In genomic region chr11:93536346-93536871, GRCh38 we compare ENCODE assay signal across 3 cellular contexts.
TF ChIP-seq lines count a peak whose summit lies in the region.

No MANE protein-coding gene starts in this region.

TF ChIP-seq in GM12878, 131 proteins besides CTCF, POLR2A, EP300 and RAD21:
- 0 out of 2 replicates have a peak, but pooled peaks have one; percentile 8 for TF ChIP-seq RUNX3 (IDR thresholded peaks at IDR 0.05; ENCODE audit: low read length)
- TF ChIP-seq MYC (IDR thresholded peaks at IDR 0.05; ENCODE audit: insufficient read depth, insufficient read length, insufficient replicate concordance, low read length, severe bottlenecking): no peak

TF ChIP-seq in liver, 16 proteins besides CTCF, POLR2A, EP300 and RAD21:
- TF ChIP-seq GABPA (IDR thresholded peaks at IDR 0.05 in 1 of 2, conservative IDR thresholded peaks at IDR 0.05 in 1 of 2) (no peak), SP1 (IDR thresholded peaks at IDR 0.05) (no peak), ATF3 (IDR thresholded peaks at IDR 0.05) (no peak), EGR1 (IDR thresholded peaks at IDR 0.05; ENCODE audit: low read depth in 2 of 2) (no peak), JUND (IDR thresholded peaks at IDR 0.05) (no peak), TAF1 (conservative IDR thresholded peaks at IDR 0.05) (no peak), HNF4A (conservative IDR thresholded peaks at IDR 0.05) (no peak), FOXA2 (IDR thresholded peaks at IDR 0.05) (no peak), FOXA1 (IDR thresholded peaks at IDR 0.05) (no peak), MAX (IDR thresholded peaks at IDR 0.05) (no peak), NR2F2 (IDR thresholded peaks at IDR 0.05) (no peak), YY1 (IDR thresholded peaks at IDR 0.05) (no peak), RXRA (IDR thresholded peaks at IDR 0.05) (no peak), HNF4G (IDR thresholded peaks at IDR 0.05) (no peak)
- TF ChIP-seq, protein P1, sequence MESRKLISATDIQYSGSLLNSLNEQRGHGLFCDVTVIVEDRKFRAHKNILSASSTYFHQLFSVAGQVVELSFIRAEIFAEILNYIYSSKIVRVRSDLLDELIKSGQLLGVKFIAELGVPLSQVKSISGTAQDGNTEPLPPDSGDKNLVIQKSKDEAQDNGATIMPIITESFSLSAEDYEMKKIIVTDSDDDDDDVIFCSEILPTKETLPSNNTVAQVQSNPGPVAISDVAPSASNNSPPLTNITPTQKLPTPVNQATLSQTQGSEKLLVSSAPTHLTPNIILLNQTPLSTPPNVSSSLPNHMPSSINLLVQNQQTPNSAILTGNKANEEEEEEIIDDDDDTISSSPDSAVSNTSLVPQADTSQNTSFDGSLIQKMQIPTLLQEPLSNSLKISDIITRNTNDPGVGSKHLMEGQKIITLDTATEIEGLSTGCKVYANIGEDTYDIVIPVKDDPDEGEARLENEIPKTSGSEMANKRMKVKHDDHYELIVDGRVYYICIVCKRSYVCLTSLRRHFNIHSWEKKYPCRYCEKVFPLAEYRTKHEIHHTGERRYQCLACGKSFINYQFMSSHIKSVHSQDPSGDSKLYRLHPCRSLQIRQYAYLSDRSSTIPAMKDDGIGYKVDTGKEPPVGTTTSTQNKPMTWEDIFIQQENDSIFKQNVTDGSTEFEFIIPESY (IDR thresholded peaks at IDR 0.05): no peak
- TF ChIP-seq, protein P2, sequence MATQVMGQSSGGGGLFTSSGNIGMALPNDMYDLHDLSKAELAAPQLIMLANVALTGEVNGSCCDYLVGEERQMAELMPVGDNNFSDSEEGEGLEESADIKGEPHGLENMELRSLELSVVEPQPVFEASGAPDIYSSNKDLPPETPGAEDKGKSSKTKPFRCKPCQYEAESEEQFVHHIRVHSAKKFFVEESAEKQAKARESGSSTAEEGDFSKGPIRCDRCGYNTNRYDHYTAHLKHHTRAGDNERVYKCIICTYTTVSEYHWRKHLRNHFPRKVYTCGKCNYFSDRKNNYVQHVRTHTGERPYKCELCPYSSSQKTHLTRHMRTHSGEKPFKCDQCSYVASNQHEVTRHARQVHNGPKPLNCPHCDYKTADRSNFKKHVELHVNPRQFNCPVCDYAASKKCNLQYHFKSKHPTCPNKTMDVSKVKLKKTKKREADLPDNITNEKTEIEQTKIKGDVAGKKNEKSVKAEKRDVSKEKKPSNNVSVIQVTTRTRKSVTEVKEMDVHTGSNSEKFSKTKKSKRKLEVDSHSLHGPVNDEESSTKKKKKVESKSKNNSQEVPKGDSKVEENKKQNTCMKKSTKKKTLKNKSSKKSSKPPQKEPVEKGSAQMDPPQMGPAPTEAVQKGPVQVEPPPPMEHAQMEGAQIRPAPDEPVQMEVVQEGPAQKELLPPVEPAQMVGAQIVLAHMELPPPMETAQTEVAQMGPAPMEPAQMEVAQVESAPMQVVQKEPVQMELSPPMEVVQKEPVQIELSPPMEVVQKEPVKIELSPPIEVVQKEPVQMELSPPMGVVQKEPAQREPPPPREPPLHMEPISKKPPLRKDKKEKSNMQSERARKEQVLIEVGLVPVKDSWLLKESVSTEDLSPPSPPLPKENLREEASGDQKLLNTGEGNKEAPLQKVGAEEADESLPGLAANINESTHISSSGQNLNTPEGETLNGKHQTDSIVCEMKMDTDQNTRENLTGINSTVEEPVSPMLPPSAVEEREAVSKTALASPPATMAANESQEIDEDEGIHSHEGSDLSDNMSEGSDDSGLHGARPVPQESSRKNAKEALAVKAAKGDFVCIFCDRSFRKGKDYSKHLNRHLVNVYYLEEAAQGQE (IDR thresholded peaks at IDR 0.05): no peak

TF ChIP-seq in WTC11, 78 proteins besides CTCF, POLR2A, EP300 and RAD21:
- TF ChIP-seq GABPB1 (CRISPR knock-in tag; IDR thresholded peaks at IDR 0.05) (no peak), ZNF219 (CRISPR knock-in tag; IDR thresholded peaks at IDR 0.05; ENCODE audit: borderline replicate concordance) (no peak), ZNF425 (CRISPR knock-in tag; conservative IDR thresholded peaks at IDR 0.05) (no peak), STAT6 (CRISPR knock-in tag; conservative IDR thresholded peaks at IDR 0.05; ENCODE audit: low read depth) (no peak), USF1 (CRISPR knock-in tag; IDR thresholded peaks at IDR 0.05) (no peak), E2F5 (CRISPR knock-in tag; IDR thresholded peaks at IDR 0.05) (no peak), MYBL2 (CRISPR knock-in tag; IDR thresholded peaks at IDR 0.05) (no peak), OVOL2 (CRISPR knock-in tag; IDR thresholded peaks at IDR 0.05; ENCODE audit: borderline replicate concordance) (no peak), ZNF512 (CRISPR knock-in tag; IDR thresholded peaks at IDR 0.05; ENCODE audit: borderline replicate concordance) (no peak), GRHL2 (CRISPR knock-in tag; IDR thresholded peaks at IDR 0.05; ENCODE audit: insufficient replicate concordance, severe bottlenecking) (no peak), MXD4 (CRISPR knock-in tag; IDR thresholded peaks at IDR 0.05; ENCODE audit: borderline replicate concordance) (no peak), JAZF1 (CRISPR knock-in tag; IDR thresholded peaks at IDR 0.05) (no peak)
- TF ChIP-seq, protein P3, sequence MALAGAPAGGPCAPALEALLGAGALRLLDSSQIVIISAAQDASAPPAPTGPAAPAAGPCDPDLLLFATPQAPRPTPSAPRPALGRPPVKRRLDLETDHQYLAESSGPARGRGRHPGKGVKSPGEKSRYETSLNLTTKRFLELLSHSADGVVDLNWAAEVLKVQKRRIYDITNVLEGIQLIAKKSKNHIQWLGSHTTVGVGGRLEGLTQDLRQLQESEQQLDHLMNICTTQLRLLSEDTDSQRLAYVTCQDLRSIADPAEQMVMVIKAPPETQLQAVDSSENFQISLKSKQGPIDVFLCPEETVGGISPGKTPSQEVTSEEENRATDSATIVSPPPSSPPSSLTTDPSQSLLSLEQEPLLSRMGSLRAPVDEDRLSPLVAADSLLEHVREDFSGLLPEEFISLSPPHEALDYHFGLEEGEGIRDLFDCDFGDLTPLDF (CRISPR knock-in tag; IDR thresholded peaks at IDR 0.05): no peak
- TF ChIP-seq, protein P4, sequence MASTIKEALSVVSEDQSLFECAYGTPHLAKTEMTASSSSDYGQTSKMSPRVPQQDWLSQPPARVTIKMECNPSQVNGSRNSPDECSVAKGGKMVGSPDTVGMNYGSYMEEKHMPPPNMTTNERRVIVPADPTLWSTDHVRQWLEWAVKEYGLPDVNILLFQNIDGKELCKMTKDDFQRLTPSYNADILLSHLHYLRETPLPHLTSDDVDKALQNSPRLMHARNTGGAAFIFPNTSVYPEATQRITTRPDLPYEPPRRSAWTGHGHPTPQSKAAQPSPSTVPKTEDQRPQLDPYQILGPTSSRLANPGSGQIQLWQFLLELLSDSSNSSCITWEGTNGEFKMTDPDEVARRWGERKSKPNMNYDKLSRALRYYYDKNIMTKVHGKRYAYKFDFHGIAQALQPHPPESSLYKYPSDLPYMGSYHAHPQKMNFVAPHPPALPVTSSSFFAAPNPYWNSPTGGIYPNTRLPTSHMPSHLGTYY (CRISPR knock-in tag; IDR thresholded peaks at IDR 0.05): no peak
